13 cellular contexts compared by ENCODE assay signal in the genomic region with DNA sequence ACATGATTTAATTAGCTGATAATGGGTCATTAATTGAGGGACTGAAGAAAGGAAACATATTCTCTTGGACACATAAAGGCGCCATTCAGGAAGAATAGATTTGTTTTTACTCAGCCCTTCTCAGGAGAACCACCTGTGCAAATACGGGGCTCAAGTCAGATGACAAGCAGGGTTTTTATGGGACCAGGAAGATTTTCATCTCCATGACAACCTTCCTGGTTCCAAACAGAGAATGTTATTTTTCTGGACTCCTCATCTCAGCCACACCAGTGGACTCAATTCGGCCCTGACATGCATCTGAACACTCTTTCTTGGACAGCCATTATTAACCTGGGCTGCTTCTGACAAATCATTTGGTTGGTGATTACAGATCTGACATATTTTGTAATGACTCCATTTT.
DNase-seq lines count a peak whose midpoint lies in the region; TF ChIP-seq lines count a peak whose summit lies in the region.
"Had no signal": no experiment of that assay in that cellular context is flagged by ENCODE, and none has a peak within 500 bp of the region (broad histone marks: within the 10 kb centered on the region; RNA-seq: fewer than 3 reads in every experiment).

No MANE protein-coding gene starts in this region.

- no peaks in the 10 kb centered on the region for H3K27me3 ChIP-seq in skeletal muscle tissue (ENCODE audit: control insufficient read depth in 3 of 3, insufficient read depth in 3 of 3, low read length in 3 of 3)
- H3K27me3 ChIP-seq: right lobe of liver, stomach had no signal

- H3K36me3 ChIP-seq in skeletal muscle tissue (ENCODE audit: control insufficient read depth in 3 of 3, insufficient read depth in 3 of 3, low read length in 3 of 3) = no peaks in the 10 kb centered on the region
- H3K36me3 ChIP-seq: right lobe of liver, stomach had no signal

- H3K27ac ChIP-seq in coronary artery = peak overlapping the region; percentile 19 to 46
- H3K27ac ChIP-seq in skeletal muscle tissue (ENCODE audit: low read depth, low read length) = peak overlapping the region; percentile 20
- H3K27ac ChIP-seq: right lobe of liver had no signal

- H3K4me1 ChIP-seq in skeletal muscle tissue (ENCODE audit: control insufficient read depth in 3 of 3, insufficient read depth in 3 of 3, low read length in 3 of 3) = peaks cover 20 to 30% (median 22%) of the 10 kb centered on the region in 3 donors
- H3K4me1 ChIP-seq: right lobe of liver had no signal

- DNase-seq in LNCaP clone FGC (ENCODE audit: low read depth) = peak; percentile 90
- peak; percentile 61 for DNase-seq in NCI-H2196 (lab: John Stamatoyannopoulos, UW; ENCODE audit: unreplicated experiment)
- DNase-seq in coronary artery (ENCODE audit: low spot score) = no peak
- no peak for DNase-seq in NCI-H2107 treated with DMSO at 0.1 percent for 48 hours (lab: John Stamatoyannopoulos, UW; ENCODE audit: unreplicated experiment)
- DNase-seq in germinal center (ENCODE audit: low spot score) = no peak
- no peak for DNase-seq in DMS 273 treated with DMSO at 0.1 percent for 48 hours (lab: John Stamatoyannopoulos, UW)
- DNase-seq: activated CD4-positive, alpha-beta T cell treated with anti-CD3 and anti-CD28 coated beads for 4 hours; activated T-cell treated with anti-CD3 and anti-CD28 coated beads, Interleukin-2, amount 50 U/mL, for 24 hours; CD4-positive, alpha-beta T cell; GF-D8; right lobe of liver; stomach had no signal

- no peak for TF ChIP-seq CTCF in LNCaP clone FGC (IDR thresholded peaks at IDR 0.05; ENCODE audit: control insufficient read depth, extremely low read depth, insufficient read depth)
- no peak for TF ChIP-seq CTCF in coronary artery (IDR thresholded peaks at IDR 0.05)

- peak overlapping the region in 2 of 3 donors; percentile 35 to 54 for H3K9ac ChIP-seq in skeletal muscle tissue (ENCODE audit: low read depth in 1 of 3, low read length in 3 of 3)

- no peaks in the 10 kb centered on the region for H3K9me3 ChIP-seq in skeletal muscle tissue (ENCODE audit: control insufficient read depth in 3 of 3, low read length in 3 of 3)
- H3K9me3 ChIP-seq: right lobe of liver, stomach had no signal

- H3K4me3 ChIP-seq in LNCaP clone FGC (ENCODE audit: low read depth, low read length) (no peak overlapping the region), coronary artery (peak overlapping the region; percentile 48), skeletal muscle tissue (ENCODE audit: low read length in 3 of 3) (no peak overlapping the region)
- H3K4me3 ChIP-seq: right lobe of liver, stomach had no signal

Comparison
In these comparisons a context has a peak if more than half of its experiments do, and no peak if none do; other contexts are left out.
1. DNase-seq: peak in LNCaP clone FGC (single experiment) and NCI-H2196 (single experiment); none in coronary artery (single experiment), NCI-H2107 treated with DMSO at 0.1 percent for 48 hours (single experiment), germinal center (single experiment) and DMS 273 treated with DMSO at 0.1 percent for 48 hours (single experiment).